8 cellular contexts compared by ENCODE assay signal in the genomic region with DNA sequence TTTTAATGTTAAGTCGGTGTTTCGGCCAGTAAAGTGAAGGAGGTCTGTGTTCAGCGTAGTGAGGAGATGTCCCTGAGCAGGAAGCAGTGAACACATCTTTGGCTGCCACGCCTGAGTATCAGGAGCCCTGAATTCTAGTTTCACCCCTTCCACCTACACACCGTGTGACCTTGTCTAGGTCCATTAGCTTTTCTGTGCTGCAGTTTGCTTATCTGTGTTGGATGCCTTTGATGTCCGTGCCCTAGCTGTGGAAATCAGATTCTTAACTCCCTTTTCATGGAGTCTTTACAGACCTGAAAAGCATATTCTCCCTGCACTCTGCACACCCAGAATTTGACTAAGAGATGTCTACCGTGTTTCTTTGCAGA. TPM values are rescaled to one million over a fixed set of nuclear protein-coding genes. Genes with fewer than 3 reads are reported as not detected.
DNase-seq lines count a peak whose midpoint lies in the region; ATAC-seq and TF ChIP-seq lines count a peak whose summit lies in the region.

No MANE protein-coding gene starts in this region.

- H2AFZ ChIP-seq in smooth muscle cell (ENCODE audit: low read depth): peak overlapping the region; percentile 75

- POLR2A ChIA-PET in A673 (lab: Charles Lee; ENCODE audit: low non-redundant PET): no interaction called here

- H3K27ac ChIP-seq in A673 (ENCODE audit: low read depth, low read length, poor library complexity, severe bottlenecking): peak overlapping the region; percentile 69
- H3K27ac ChIP-seq in iPS-18a (ENCODE audit: low read length): peak overlapping the region; percentile 54
- H3K27ac ChIP-seq in smooth muscle cell (ENCODE audit: low read depth): peak overlapping the region; percentile 90

- no peaks in the 10 kb centered on the region for H3K27me3 Mint-ChIP-seq in activated naive CD8-positive, alpha-beta T cell treated with anti-CD3 and anti-CD28 coated beads for 36 hours

- H3K9me3 Mint-ChIP-seq in activated naive CD8-positive, alpha-beta T cell treated with anti-CD3 and anti-CD28 coated beads for 36 hours: no peaks in the 10 kb centered on the region

- BruUV-seq in A673 (replicated peaks; lab: Mats Ljungman, UMichigan): TSS peak; percentile 63

- no peaks in the 10 kb centered on the region for H3K36me3 ChIP-seq in A673 (ENCODE audit: insufficient read depth, low read length, poor library complexity, severe bottlenecking)
- no peaks in the 10 kb centered on the region for H3K36me3 ChIP-seq in iPS-18a (ENCODE audit: control insufficient read depth, low read depth, low read length)
- no peaks in the 10 kb centered on the region for H3K36me3 ChIP-seq in smooth muscle cell (ENCODE audit: low read depth)

- H3K36me3 Mint-ChIP-seq in activated naive CD8-positive, alpha-beta T cell treated with anti-CD3 and anti-CD28 coated beads for 36 hours: peaks cover 44% of the 10 kb centered on the region

- TF ChIP-seq CTCF in A673 (conservative IDR thresholded peaks at IDR 0.05; ENCODE audit: low read depth, low read length) (no peak), smooth muscle cell (IDR thresholded peaks at IDR 0.05; ENCODE audit: borderline replicate concordance, insufficient read depth, poor library complexity, severe bottlenecking) (no peak)

- peak overlapping the region; percentile 98 for H3K4me3 Mint-ChIP-seq in activated naive CD8-positive, alpha-beta T cell treated with anti-CD3 and anti-CD28 coated beads for 36 hours

- peak overlapping the region; percentile 99 for H3K27ac Mint-ChIP-seq in activated naive CD8-positive, alpha-beta T cell treated with anti-CD3 and anti-CD28 coated beads for 36 hours

- peaks cover 16% of the 10 kb centered on the region for H4K20me1 ChIP-seq in smooth muscle cell (ENCODE audit: low read depth)

- H3K27me3 ChIP-seq in A673 (replicated peaks; ENCODE audit: insufficient read depth, low read depth, low read length, poor library complexity) (no peaks in the 10 kb centered on the region), iPS-18a (ENCODE audit: control insufficient read depth, insufficient read depth, low read length) (no peaks in the 10 kb centered on the region), smooth muscle cell (ENCODE audit: low read depth) (no peaks in the 10 kb centered on the region)

- DNase-seq in A673 (ENCODE audit: low spot score): no peak
- peak; percentile 3 for DNase-seq in activated naive CD8-positive, alpha-beta T cell treated with anti-CD3 and anti-CD28 coated beads for 36 hours
- no peak for DNase-seq in smooth muscle cell (lab: John Stamatoyannopoulos, UW; ENCODE audit: unreplicated experiment)
- no peak for DNase-seq in NCI-H510A treated with DMSO at 0.1 percent for 48 hours (lab: John Stamatoyannopoulos, UW)
- no peak for DNase-seq in DMS114 treated with DMSO at 0.1 percent for 48 hours (lab: John Stamatoyannopoulos, UW; ENCODE audit: unreplicated experiment)

- H3K4me1 ChIP-seq in A673 (ENCODE audit: insufficient read depth, low read length, poor library complexity, severe bottlenecking) (peaks cover 9% of the 10 kb centered on the region), iPS-18a (ENCODE audit: control insufficient read depth, low read depth, low read length) (peaks cover 11% of the 10 kb centered on the region), smooth muscle cell (ENCODE audit: low read depth) (peaks cover 17% of the 10 kb centered on the region)

- H3K4me2 ChIP-seq in smooth muscle cell: peak overlapping the region; percentile 94

- CTCF ChIA-PET in A673 (lab: Charles Lee): no interaction called here

- peak; percentile 29 for ATAC-seq in GM18909 (IDR thresholded peaks at IDR 0.05; ENCODE audit: poor library complexity, unreplicated experiment)
- ATAC-seq in HG03442 (IDR thresholded peaks at IDR 0.05; ENCODE audit: unreplicated experiment): peak; percentile 20

- WGBS in smooth muscle cell (ENCODE audit: low lambda C conversion rate): 16% methylated on average over 7 of the region's 7 CpGs

- H3F3A ChIP-seq in smooth muscle cell (ENCODE audit: low read depth): peaks cover 4% of the 10 kb centered on the region

- intact Hi-C loops in A673 (cut with micrococcal nuclease; ENCODE audit: unreplicated experiment): no loop called here

- H3K4me3 ChIP-seq in A673 (ENCODE audit: low read depth, low read length, poor library complexity, severe bottlenecking): peak overlapping the region; percentile 69
- peak overlapping the region; percentile 79 for H3K4me3 ChIP-seq in iPS-18a (ENCODE audit: low read length)
- H3K4me3 ChIP-seq in smooth muscle cell: peak overlapping the region; percentile 71

- peaks cover 63% of the 10 kb centered on the region for H3K4me1 Mint-ChIP-seq in activated naive CD8-positive, alpha-beta T cell treated with anti-CD3 and anti-CD28 coated beads for 36 hours

- peak overlapping the region; percentile 88 for H3K9ac ChIP-seq in iPS-18a (ENCODE audit: low read length)
- peak overlapping the region; percentile 96 for H3K9ac ChIP-seq in smooth muscle cell (ENCODE audit: low read depth)

- peaks cover 52% of the 10 kb centered on the region for H3K79me2 ChIP-seq in smooth muscle cell (ENCODE audit: low read depth)

- no peaks in the 10 kb centered on the region for H3K9me3 ChIP-seq in A673 (ENCODE audit: low read depth, low read length, poor library complexity, severe bottlenecking)
- no peaks in the 10 kb centered on the region for H3K9me3 ChIP-seq in iPS-18a (ENCODE audit: control insufficient read depth, low read depth, low read length)
- H3K9me3 ChIP-seq in smooth muscle cell (replicated peaks; ENCODE audit: low read depth): no peaks in the 10 kb centered on the region

RNA-seq across cellular contexts. Expression of gene FBXO38, which starts 0.6 kb away (rescaled TPM):
- total RNA-seq in A673 (2021) (36.7 and 43.8 TPM in 2 replicates), smooth muscle cell (44.5 and 61.4 TPM in 2 replicates)
- 10 to 100 TPM; 35.9 to 38.8 TPM for total RNA-seq in activated naive CD8-positive, alpha-beta T cell treated with anti-CD3 and anti-CD28 coated beads for 36 hours
- 23.7 and 24.4 TPM in 2 replicates for polyA plus RNA-seq in smooth muscle cell

RNA-seq across cellular contexts. Expression of gene SPINK9, which starts 49.0 kb away (rescaled TPM):
- total RNA-seq in A673 (2021): not detected in 2 replicates
- not detected for total RNA-seq in activated naive CD8-positive, alpha-beta T cell treated with anti-CD3 and anti-CD28 coated beads for 36 hours
- 4.0 and 5.3 TPM in 2 replicates for total RNA-seq in smooth muscle cell
- polyA plus RNA-seq in smooth muscle cell: 4.2 and 5.9 TPM in 2 replicates
